ENCODE assay signal across 8 cellular contexts in genomic region chr17:36545465-36546417, GRCh38. TPM values are rescaled to one million over a fixed set of nuclear protein-coding genes. Genes with fewer than 3 reads are reported as not detected.
DNase-seq lines count a peak whose midpoint lies in the region; ATAC-seq and TF ChIP-seq lines count a peak whose summit lies in the region.

No MANE protein-coding gene starts in this region.

- under 1% methylated on average over 60 of the region's 60 CpGs for WGBS in right cardiac atrium

- peak; percentile 97 for DNase-seq in GM13977 (ENCODE audit: low spot score)
- DNase-seq in NCI-H1694 (lab: John Stamatoyannopoulos, UW), result peak; percentile 93
- DNase-seq in anterior cingulate cortex (lab: John Stamatoyannopoulos, UW), result peak in 56 of 58 donors; percentile 65 to 98 (median 94)
- DNase-seq in right cardiac atrium, result peak; percentile 97 to 99 (median 98)
- peak; percentile 97 for DNase-seq in putamen (ENCODE audit: low spot score)
- peak; percentile 95 to 97 for DNase-seq in uterus

- ATAC-seq in HG02884 (IDR thresholded peaks at IDR 0.05; ENCODE audit: unreplicated experiment) (peak; percentile 43), right cardiac atrium (peak; percentile 93 to 95)

- intact Hi-C loops in right cardiac atrium (cut with DNase I) (no loop called here), uterus (cut with DNase I; ENCODE audit: low total_unique reads) (loop anchor here (5.0 kb wide), 1 partner anchor 52 kb away; no protein-coding TSS in a partner anchor)

- H3K4me3 ChIP-seq in right cardiac atrium (ENCODE audit: low read length), result peak overlapping the region; percentile 78
- H3K4me3 ChIP-seq in uterus, result peak overlapping the region; percentile 90 to 99

- no peaks in the 10 kb centered on the region for H3K36me3 ChIP-seq in uterus

- no peaks in the 10 kb centered on the region for H3K9me3 Mint-ChIP-seq in T-helper 1 cell treated with Interleukin-12 subunit alpha and Interleukin-12 subunit beta and Interleukin-4 antibody, amounts not matched to agents 30 μg/mL and 1 μg/mL, for 36 hours

- in situ Hi-C loops in GM13977 (cut with MboI; ENCODE audit: low pct_unique_long_range_greater_than_20kb, low sequenced_read_pairs, unreplicated experiment), result no loop called here

- H3K27me3 ChIP-seq in right cardiac atrium (ENCODE audit: control insufficient read depth, insufficient read depth) (no peaks in the 10 kb centered on the region), uterus (no peaks in the 10 kb centered on the region)

- H3K9me3 ChIP-seq in right cardiac atrium (ENCODE audit: control insufficient read depth, low read length) (no peaks in the 10 kb centered on the region), uterus (no peaks in the 10 kb centered on the region)

- no peaks in the 10 kb centered on the region for H3K27me3 Mint-ChIP-seq in T-helper 1 cell treated with Interleukin-12 subunit alpha and Interleukin-12 subunit beta and Interleukin-4 antibody, amounts not matched to agents 30 μg/mL and 1 μg/mL, for 36 hours (ENCODE audit: low read depth)

- peak; percentile 14 for TF ChIP-seq CTCF in GM13977 (IDR thresholded peaks at IDR 0.05; ENCODE audit: extremely low read depth, insufficient read depth, missing control alignments)
- peak in 2 of 4 experiments; percentile 9 to 13 for TF ChIP-seq CTCF in uterus (IDR thresholded peaks at IDR 0.05)

- H3K27ac Mint-ChIP-seq in T-helper 1 cell treated with Interleukin-12 subunit alpha and Interleukin-12 subunit beta and Interleukin-4 antibody, amounts not matched to agents 30 μg/mL and 1 μg/mL, for 36 hours, result peak overlapping the region; percentile 90

- TF ChIP-seq POLR2A in uterus (IDR thresholded peaks at IDR 0.05), result peak; percentile 43 to 52

- peaks cover 26% of the 10 kb centered on the region for H3K4me1 Mint-ChIP-seq in T-helper 1 cell treated with Interleukin-12 subunit alpha and Interleukin-12 subunit beta and Interleukin-4 antibody, amounts not matched to agents 30 μg/mL and 1 μg/mL, for 36 hours (ENCODE audit: low read depth)

- H3K36me3 Mint-ChIP-seq in T-helper 1 cell treated with Interleukin-12 subunit alpha and Interleukin-12 subunit beta and Interleukin-4 antibody, amounts not matched to agents 30 μg/mL and 1 μg/mL, for 36 hours (ENCODE audit: low read depth), result peaks cover 21% of the 10 kb centered on the region

- H3K27ac ChIP-seq in right cardiac atrium (ENCODE audit: low read length), result peak overlapping the region; percentile 66
- peak overlapping the region; percentile 98 to 100 for H3K27ac ChIP-seq in uterus

- peak overlapping the region; percentile 100 for H3K4me3 Mint-ChIP-seq in T-helper 1 cell treated with Interleukin-12 subunit alpha and Interleukin-12 subunit beta and Interleukin-4 antibody, amounts not matched to agents 30 μg/mL and 1 μg/mL, for 36 hours

- H3K4me1 ChIP-seq in right cardiac atrium (ENCODE audit: control insufficient read depth, insufficient read depth, low read length), result no peaks in the 10 kb centered on the region
- H3K4me1 ChIP-seq in uterus, result peaks cover 6 to 11% of the 10 kb centered on the region in 2 donors

RNA-seq across cellular contexts. Expression of gene GGNBP2, which starts 1.0 kb away (rescaled TPM):
- 10 to 100 TPM; 44.3 to 51.6 (median 46.6) TPM for total RNA-seq in right cardiac atrium
- 36.2 TPM for polyA plus RNA-seq in right cardiac atrium
- 10 to 100 TPM; 24.6 to 93.0 (median 51.9) TPM for total RNA-seq in uterus

RNA-seq across cellular contexts. Expression of gene PIGW, which starts 11.0 kb away (rescaled TPM):
- total RNA-seq in right cardiac atrium (1 to 10 TPM; 3.7 to 8.4 (median 4.4) TPM), uterus (10 to 100 TPM in 2 of 4 donors, 1 to 10 TPM in 1, not detected in 1; 8.6 to 12.9 (median 11.0) TPM)
- 3.5 TPM for polyA plus RNA-seq in right cardiac atrium

RNA-seq across cellular contexts. Expression of gene MYO19, which starts 11.1 kb away (rescaled TPM):
- total RNA-seq in right cardiac atrium, result 10 to 100 TPM; 15.3 to 21.4 (median 18.4) TPM
- 10.7 TPM for polyA plus RNA-seq in right cardiac atrium
- 10 to 100 TPM in 3 of 4 donors, 1 to 10 TPM in 1; 7.9 to 69.7 (median 48.5) TPM for total RNA-seq in uterus

RNA-seq across cellular contexts. Expression of gene DHRS11, which starts 45.9 kb away (rescaled TPM):
- total RNA-seq in right cardiac atrium (10 to 100 TPM; 14.3 to 24.5 (median 20.3) TPM), uterus (10 to 100 TPM in 1 of 4 donors, 1 to 10 TPM in 3; 1.8 to 22.8 (median 6.2) TPM)
- 23.7 TPM for polyA plus RNA-seq in right cardiac atrium

RNA-seq across cellular contexts. Expression of gene MRM1, which starts 55.6 kb away (rescaled TPM):
- 1 to 10 TPM; 4.4 to 7.8 (median 5.0) TPM for total RNA-seq in right cardiac atrium
- polyA plus RNA-seq in right cardiac atrium, result 5.2 TPM
- total RNA-seq in uterus, result 1 to 10 TPM in 3 of 4 donors, not detected in 1; 3.7 to 8.5 (median 4.6) TPM

Comparison
In these comparisons a context has a peak if more than half of its experiments do, and no peak if none do; other contexts are left out.
1. Peak in every context shown above with its lines: DNase-seq, ATAC-seq, H3K4me3 ChIP-seq and H3K27ac ChIP-seq.